20 cellular contexts compared by ENCODE assay signal in the genomic region with DNA sequence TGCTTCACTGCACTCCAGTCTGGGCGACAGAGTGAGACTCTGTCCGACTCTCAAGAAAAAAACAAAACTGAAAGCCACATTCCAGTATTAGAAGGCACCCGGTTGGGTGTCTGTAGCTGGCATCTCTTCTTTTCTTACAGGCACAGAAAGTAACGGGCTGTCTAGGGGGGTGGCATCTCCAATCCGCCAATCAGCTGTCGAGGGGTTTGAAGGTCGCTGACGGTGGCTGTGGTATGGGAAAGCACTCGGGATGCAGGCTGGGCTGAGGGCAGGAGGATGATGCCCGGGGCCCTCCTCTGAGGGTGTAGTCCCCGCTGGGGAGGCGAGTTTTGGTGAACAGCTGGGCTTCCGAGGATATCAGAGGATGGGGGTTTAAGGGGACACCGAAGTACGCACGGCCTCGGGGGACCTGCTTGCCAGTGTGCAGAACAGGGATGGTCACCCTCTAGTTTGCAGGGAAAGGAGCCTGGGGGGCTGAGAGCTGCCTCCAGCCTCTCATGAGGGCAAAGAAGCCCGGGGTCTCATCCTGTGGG. TPM values are rescaled to one million over a fixed set of nuclear protein-coding genes. Genes with fewer than 3 reads are reported as not detected.
"Had no signal": no experiment of that assay in that cellular context is flagged by ENCODE, and none has a peak within 500 bp of the region (broad histone marks: within the 10 kb centered on the region; RNA-seq: fewer than 3 reads in every experiment).

No MANE protein-coding gene starts in this region.

- DNase-seq: activated naive CD4-positive, alpha-beta T cell treated with anti-CD3 and anti-CD28 coated beads for 36 hours; cerebellar nuclear complex; effector CD4-positive, alpha-beta T cell; gastrocnemius medialis; mammary epithelial cell; midbrain; right lobe of liver; small intestine; stimulated activated CD4-positive, alpha-beta T cell treated with anti-CD3 and anti-CD28 coated beads, Interleukin-15, amount 100 ng/mL, for 24 hours; stimulated activated CD4-positive, alpha-beta T cell treated with anti-CD3 and anti-CD28 coated beads, Interleukin-2, amount 100 ng/mL, for 48 hours; stomach; trophoblast cell had no signal

- H3K9me3 Mint-ChIP-seq: activated naive CD4-positive, alpha-beta T cell treated with anti-CD3 and anti-CD28 coated beads for 36 hours; activated T-helper 1 cell treated with anti-CD3 and anti-CD28 coated beads, Interleukin-12 subunit alpha, Interleukin-12 subunit beta, Interleukin-2, Interleukin-4 antibody, amounts not matched to agents 30 ng/mL and 10 ng/mL and 1 ng/mL, durations not matched to agents 14 hours and 24 hours and 36 hours had no signal

- H3K4me3 ChIP-seq: gastrocnemius medialis, heart left ventricle, left lung, right lobe of liver, stomach had no signal

- H3K27ac Mint-ChIP-seq: activated naive CD4-positive, alpha-beta T cell treated with anti-CD3 and anti-CD28 coated beads for 36 hours; activated T-helper 1 cell treated with anti-CD3 and anti-CD28 coated beads, Interleukin-12 subunit alpha, Interleukin-12 subunit beta, Interleukin-2, Interleukin-4 antibody, amounts not matched to agents 30 ng/mL and 10 ng/mL and 1 ng/mL, durations not matched to agents 14 hours and 24 hours and 36 hours had no signal

- H3K4me3 Mint-ChIP-seq: activated naive CD4-positive, alpha-beta T cell treated with anti-CD3 and anti-CD28 coated beads for 36 hours; activated T-helper 1 cell treated with anti-CD3 and anti-CD28 coated beads, Interleukin-12 subunit alpha, Interleukin-12 subunit beta, Interleukin-2, Interleukin-4 antibody, amounts not matched to agents 30 ng/mL and 10 ng/mL and 1 ng/mL, durations not matched to agents 14 hours and 24 hours and 36 hours had no signal

- H3K27ac ChIP-seq: gastrocnemius medialis, heart left ventricle, left lung, parathyroid adenoma, right lobe of liver had no signal

- ATAC-seq: esophagus mucosa, gastrocnemius medialis, heart left ventricle, left lung, right lobe of liver had no signal

RNA-seq across cellular contexts. Expression of a gene that starts 59.7 kb away (rescaled TPM):
- total RNA-seq: activated naive CD4-positive, alpha-beta T cell treated with anti-CD3 and anti-CD28 coated beads for 36 hours; bronchial epithelial cell; esophagus mucosa; heart left ventricle; kidney epithelial cell; left lung; mammary epithelial cell; temporal lobe had no signal
- polyA plus RNA-seq: heart left ventricle, mammary epithelial cell had no signal
